13 cellular contexts compared by ENCODE assay signal in genomic region chr16:84766978-84767773, GRCh38. TPM values are rescaled to one million over a fixed set of nuclear protein-coding genes. Genes with fewer than 3 reads are reported as not detected.
DNase-seq lines count a peak whose midpoint lies in the region; ATAC-seq and TF ChIP-seq lines count a peak whose summit lies in the region.
"Had no signal": no experiment of that assay in that cellular context is flagged by ENCODE, and none has a peak within 500 bp of the region (broad histone marks: within the 10 kb centered on the region; RNA-seq: fewer than 3 reads in every experiment).

No MANE protein-coding gene starts in this region.

- peak overlapping the region; percentile 62 for H3K27ac Mint-ChIP-seq in activated T-helper 2 cell treated with anti-CD3 and anti-CD28 coated beads, Interferon-gamma antibody, Interleukin-2, Interleukin-4, amounts not matched to agents 10 μg/mL and 5 μg/mL and 100 μg/mL, durations not matched to agents 14 hours and 24 hours and 36 hours
- H3K27ac Mint-ChIP-seq in nephron, result peak overlapping the region; percentile 1 to 15 (median 4)

- H3K36me3 Mint-ChIP-seq in activated T-helper 2 cell treated with anti-CD3 and anti-CD28 coated beads, Interferon-gamma antibody, Interleukin-2, Interleukin-4, amounts not matched to agents 10 μg/mL and 5 μg/mL and 100 μg/mL, durations not matched to agents 14 hours and 24 hours and 36 hours (ENCODE audit: low read depth), result peaks cover 82% of the 10 kb centered on the region
- H3K36me3 Mint-ChIP-seq in nephron (ENCODE audit: low read depth), result peaks cover 84% of the 10 kb centered on the region

- H3K9me3 Mint-ChIP-seq in activated T-helper 2 cell treated with anti-CD3 and anti-CD28 coated beads, Interferon-gamma antibody, Interleukin-2, Interleukin-4, amounts not matched to agents 10 μg/mL and 5 μg/mL and 100 μg/mL, durations not matched to agents 14 hours and 24 hours and 36 hours, result no peaks in the 10 kb centered on the region
- H3K9me3 Mint-ChIP-seq in nephron, result no peaks in the 10 kb centered on the region
- H3K9me3 Mint-ChIP-seq: CD14-positive monocyte had no signal

- H3K4me3 Mint-ChIP-seq in activated T-helper 2 cell treated with anti-CD3 and anti-CD28 coated beads, Interferon-gamma antibody, Interleukin-2, Interleukin-4, amounts not matched to agents 10 μg/mL and 5 μg/mL and 100 μg/mL, durations not matched to agents 14 hours and 24 hours and 36 hours (ENCODE audit: low read depth), result no peak overlapping the region
- no peak overlapping the region for H3K4me3 Mint-ChIP-seq in nephron
- H3K4me3 Mint-ChIP-seq: CD14-positive monocyte had no signal

- TF ChIP-seq CTCF in nephron (IDR thresholded peaks at IDR 0.05; ENCODE audit: unreplicated experiment in 3 of 3), result no peak

- DNase-seq in NCI-H1417 (lab: John Stamatoyannopoulos, UW), result peak in 2 of 3 experiments; percentile 16 to 87
- DNase-seq in NCI-H1417 treated with DMSO at 0.1 percent for 48 hours (lab: John Stamatoyannopoulos, UW), result no peak
- DNase-seq in DMS79 (lab: John Stamatoyannopoulos, UW), result peak; percentile 73
- no peak for DNase-seq in activated T-helper 2 cell treated with anti-CD3 and anti-CD28 coated beads, Interferon-gamma antibody, Interleukin-2, Interleukin-4, amounts not matched to agents 10 μg/mL and 5 μg/mL and 100 μg/mL, durations not matched to agents 14 hours and 24 hours and 36 hours (ENCODE audit: low spot score)
- no peak for DNase-seq in dermis blood vessel endothelial cell
- DNase-seq: activated CD8-positive, alpha-beta memory T cell treated with anti-CD3 and anti-CD28 coated beads for 24 hours; hypothalamus; NCI-H1694; stimulated activated CD4-positive, alpha-beta T cell treated with anti-CD3 and anti-CD28 coated beads, Interleukin-2, amount 100 ng/mL, for 24 hours had no signal

- H3K27me3 Mint-ChIP-seq in activated T-helper 2 cell treated with anti-CD3 and anti-CD28 coated beads, Interferon-gamma antibody, Interleukin-2, Interleukin-4, amounts not matched to agents 10 μg/mL and 5 μg/mL and 100 μg/mL, durations not matched to agents 14 hours and 24 hours and 36 hours (ENCODE audit: low read depth), result no peaks in the 10 kb centered on the region
- no peaks in the 10 kb centered on the region for H3K27me3 Mint-ChIP-seq in nephron (ENCODE audit: low read depth)

- intact Hi-C loops in activated T-helper 2 cell treated with anti-CD3 and anti-CD28 coated beads, Interferon-gamma antibody, Interleukin-2, Interleukin-4, amounts not matched to agents 10 μg/mL and 5 μg/mL and 100 μg/mL, durations not matched to agents 14 hours and 24 hours and 36 hours (cut with micrococcal nuclease), result no loop called here

- peaks cover 28% of the 10 kb centered on the region for H3K4me1 Mint-ChIP-seq in activated T-helper 2 cell treated with anti-CD3 and anti-CD28 coated beads, Interferon-gamma antibody, Interleukin-2, Interleukin-4, amounts not matched to agents 10 μg/mL and 5 μg/mL and 100 μg/mL, durations not matched to agents 14 hours and 24 hours and 36 hours (ENCODE audit: low read depth)
- peaks cover 31% of the 10 kb centered on the region for H3K4me1 Mint-ChIP-seq in nephron

- no peak for ATAC-seq in GM21526 (IDR thresholded peaks at IDR 0.05; ENCODE audit: low FRiP score, unreplicated experiment)
- ATAC-seq in HG03432 (IDR thresholded peaks at IDR 0.05; ENCODE audit: unreplicated experiment), result no peak

RNA-seq across cellular contexts. Expression of gene CRISPLD2, which starts 52.6 kb away (rescaled TPM):
- total RNA-seq in activated T-helper 2 cell treated with anti-CD3 and anti-CD28 coated beads, Interferon-gamma antibody, Interleukin-2, Interleukin-4, amounts not matched to agents 10 μg/mL and 5 μg/mL and 100 μg/mL, durations not matched to agents 14 hours and 24 hours and 36 hours, result 0.16 and 0.23 TPM in 2 replicates
- total RNA-seq in dermis blood vessel endothelial cell, result 0.42 and 1.0 TPM in 2 replicates

Comparison
In these comparisons a context has a peak if more than half of its experiments do, and no peak if none do; other contexts are left out.
1. DNase-seq: peak in NCI-H1417 (2 of 3) and DMS79 (single experiment); none in NCI-H1417 treated with DMSO at 0.1 percent for 48 hours (single experiment), activated T-helper 2 cell treated with anti-CD3 and anti-CD28 coated beads, Interferon-gamma antibody, Interleukin-2, Interleukin-4, amounts not matched to agents 10 μg/mL and 5 μg/mL and 100 μg/mL, durations not matched to agents 14 hours and 24 hours and 36 hours (single experiment) and dermis blood vessel endothelial cell (single experiment).